Comparison of ENCODE assay signal across 26 cellular contexts in the genomic region with DNA sequence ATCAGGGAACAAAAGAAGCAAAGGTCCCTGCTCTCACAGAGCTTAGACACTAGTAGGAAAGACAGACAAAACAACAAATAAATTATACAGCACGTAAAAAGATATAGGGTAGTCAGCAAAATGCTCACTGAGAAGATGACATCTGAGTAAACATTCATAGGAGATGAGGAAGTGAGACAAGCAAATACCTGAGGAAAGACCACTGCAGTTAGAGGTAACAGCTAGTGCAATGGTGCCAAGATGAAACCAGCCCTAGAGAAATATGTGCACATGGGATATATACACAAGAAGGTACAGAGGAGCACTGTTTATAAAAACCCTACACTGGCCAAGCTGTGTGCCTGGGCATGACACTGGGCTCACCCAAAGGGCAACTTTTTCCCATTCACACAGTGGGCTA.
"Had no signal": no experiment of that assay in that cellular context is flagged by ENCODE, and none has a peak within 500 bp of the region (broad histone marks: within the 10 kb centered on the region; RNA-seq: fewer than 3 reads in every experiment).

No MANE protein-coding gene starts in this region.

- H3K4me1 ChIP-seq: breast epithelium, neural progenitor cell, parathyroid adenoma, testis had no signal

- H3K4me3 Mint-ChIP-seq: activated CD4-positive, alpha-beta T cell treated with anti-CD3 and anti-CD28 coated beads for 36 hours; activated naive CD4-positive, alpha-beta T cell treated with anti-CD3 and anti-CD28 coated beads, Interleukin-2, amount 50 U/mL, for 24 hours; activated naive CD8-positive, alpha-beta T cell treated with anti-CD3 and anti-CD28 coated beads, Interleukin-2, amount 50 U/mL, for 24 hours; dendritic cell treated with granulocyte-macrophage colony-stimulating factor and Interleukin-4, amounts not matched to agents 40 ng/mL and 50 ng/mL, for 4 days; endodermal cell; natural killer cell; neural progenitor cell; T-helper 2 cell treated with Interferon-gamma antibody and Interleukin-4, amounts not matched to agents 5 μg/mL and 100 μg/mL, for 36 hours had no signal

- H3K9me3 Mint-ChIP-seq: activated naive CD4-positive, alpha-beta T cell treated with anti-CD3 and anti-CD28 coated beads, Interleukin-2, amount 50 U/mL, for 24 hours; dendritic cell treated with granulocyte-macrophage colony-stimulating factor and Interleukin-4, amounts not matched to agents 40 ng/mL and 50 ng/mL, for 4 days; natural killer cell had no signal

- H2AFZ ChIP-seq: neural progenitor cell, parathyroid adenoma had no signal

- H3K4me2 ChIP-seq: neural progenitor cell had no signal

- H3K4me3 ChIP-seq: breast epithelium, neural progenitor cell, testis, transverse colon had no signal

- H3K4me1 Mint-ChIP-seq: neural progenitor cell had no signal

- H3K27me3 Mint-ChIP-seq: activated CD4-positive, alpha-beta T cell treated with anti-CD3 and anti-CD28 coated beads for 36 hours; activated naive CD4-positive, alpha-beta T cell treated with anti-CD3 and anti-CD28 coated beads, Interleukin-2, amount 50 U/mL, for 24 hours; activated naive CD8-positive, alpha-beta T cell treated with anti-CD3 and anti-CD28 coated beads, Interleukin-2, amount 50 U/mL, for 24 hours; dendritic cell treated with granulocyte-macrophage colony-stimulating factor and Interleukin-4, amounts not matched to agents 40 ng/mL and 50 ng/mL, for 4 days had no signal

- H3K27ac Mint-ChIP-seq: activated CD4-positive, alpha-beta T cell treated with anti-CD3 and anti-CD28 coated beads for 36 hours; activated naive CD4-positive, alpha-beta T cell treated with anti-CD3 and anti-CD28 coated beads, Interleukin-2, amount 50 U/mL, for 24 hours; activated naive CD8-positive, alpha-beta T cell treated with anti-CD3 and anti-CD28 coated beads, Interleukin-2, amount 50 U/mL, for 24 hours; dendritic cell treated with granulocyte-macrophage colony-stimulating factor and Interleukin-4, amounts not matched to agents 40 ng/mL and 50 ng/mL, for 4 days; endodermal cell; natural killer cell; neural progenitor cell; T-helper 2 cell treated with Interferon-gamma antibody and Interleukin-4, amounts not matched to agents 5 μg/mL and 100 μg/mL, for 36 hours had no signal

- H3K27ac ChIP-seq: breast epithelium, neural progenitor cell, parathyroid adenoma, testis, transverse colon had no signal

- H3K36me3 ChIP-seq: breast epithelium, neural progenitor cell had no signal

- H3K79me2 ChIP-seq: parathyroid adenoma had no signal

- H3K27me3 ChIP-seq: breast epithelium, neural progenitor cell, testis, transverse colon had no signal

- DNase-seq: activated CD4-positive, alpha-beta T cell treated with anti-CD3 and anti-CD28 coated beads for 36 hours; activated CD4-positive, CD25-positive, alpha-beta regulatory T cell; activated CD8-positive, alpha-beta memory T cell treated with anti-CD3 and anti-CD28 coated beads for 24 hours; activated gamma-delta T cell; activated naive CD8-positive, alpha-beta T cell treated with anti-CD3 and anti-CD28 coated beads, Interleukin-2, amount 50 U/mL, for 24 hours; central memory CD4-positive, alpha-beta T cell; endodermal cell; foreskin fibroblast; head of caudate nucleus; hypothalamus; mesenchymal stem cell; natural killer cell; occipital lobe; right cardiac atrium; stimulated activated CD4-positive, alpha-beta T cell treated with anti-CD3 and anti-CD28 coated beads, Interleukin-15, amount 100 ng/mL, for 24 hours; stimulated activated CD4-positive, alpha-beta T cell treated with anti-CD3 and anti-CD28 coated beads, Interleukin-2, amount 100 ng/mL, for 24 hours; stimulated activated naive CD4-positive, alpha-beta T cell treated with Interleukin-2 at 50 U/mL for 16 hours; testis; transverse colon had no signal

- ATAC-seq: activated CD4-positive, alpha-beta T cell treated with anti-CD3 and anti-CD28 coated beads for 36 hours; activated naive CD8-positive, alpha-beta T cell treated with anti-CD3 and anti-CD28 coated beads, Interleukin-2, amount 50 U/mL, for 24 hours; esophagus mucosa; natural killer cell; right cardiac atrium had no signal

- H3K9me3 ChIP-seq: breast epithelium, testis, transverse colon had no signal

- H3K9ac ChIP-seq: neural progenitor cell, parathyroid adenoma had no signal
